ENCODE assay signal across 25 cellular contexts in the genomic region with DNA sequence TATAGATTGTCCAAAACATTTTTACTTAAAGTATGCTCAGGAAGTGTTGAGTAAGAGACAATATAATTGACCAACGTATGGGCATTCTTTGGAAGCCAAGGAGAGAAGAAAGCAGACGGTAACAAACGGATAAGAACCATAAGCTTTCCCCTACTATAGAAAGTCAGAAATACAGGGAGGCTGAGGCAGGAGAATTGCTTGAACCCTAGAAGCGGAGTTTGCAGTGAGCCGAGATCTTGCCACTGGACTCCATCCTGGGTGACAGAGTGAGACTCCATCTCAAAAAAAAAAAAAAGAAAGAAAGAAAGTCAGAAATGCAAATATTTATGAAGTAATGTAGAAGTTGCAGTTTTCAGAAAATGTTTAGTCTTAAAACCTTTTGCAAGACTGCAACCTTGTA.
"Had no signal": no experiment of that assay in that cellular context is flagged by ENCODE, and none has a peak within 500 bp of the region (broad histone marks: within the 10 kb centered on the region; RNA-seq: fewer than 3 reads in every experiment).

No MANE protein-coding gene starts in this region.

- H3K9me3 ChIP-seq: stomach, suprapubic skin, testis, thoracic aorta, thyroid gland, tibial artery, tibial nerve, transverse colon, upper lobe of left lung, upper lobe of right lung, uterus, vagina had no signal

- ATAC-seq: stimulated activated effector memory CD8-positive, alpha-beta T cell treated with anti-CD3 and anti-CD28 coated beads, Interleukin-12 subunit alpha, Interleukin-12 subunit beta, amount 100 ng/mL, for 72 hours; stimulated activated memory B cell treated with anti-CD40 and anti-IgM and Interleukin-4, amounts not matched to agents 10 μg/mL and 1 μg/mL and 100 μg/mL, for 72 hours; stimulated activated naive B cell treated with anti-CD40 and anti-IgM and Interleukin-4, amounts not matched to agents 10 μg/mL and 1 μg/mL and 100 μg/mL, for 72 hours; stimulated activated naive CD8-positive, alpha-beta T cell treated with anti-CD3 and anti-CD28 coated beads, Interleukin-15, amount 100 ng/mL, for 72 hours; stimulated activated naive CD8-positive, alpha-beta T cell treated with anti-CD3 and anti-CD28 coated beads, Interleukin-15, Interleukin-2, amounts not matched to agents 100 U/mL and 50 U/mL, for 24 hours; upper lobe of right lung had no signal

- DNase-seq: stimulated activated CD4-positive, alpha-beta T cell treated with anti-CD3 and anti-CD28 coated beads, Interleukin-2, amount 100 ng/mL, for 48 hours; stimulated activated CD4-positive, alpha-beta T cell treated with anti-CD3 and anti-CD28 coated beads, Interleukin-4, amount 100 ng/mL, for 1 hour; stimulated activated CD4-positive, alpha-beta T cell treated with anti-CD3 and anti-CD28 coated beads, Interleukin-4, amount 100 ng/mL, for 24 hours; stimulated activated CD4-positive, alpha-beta T cell treated with anti-CD3 and anti-CD28 coated beads, Interleukin-4, amount 100 ng/mL, for 4 hours; stimulated activated CD8-positive, alpha-beta memory T cell treated with anti-CD3 and anti-CD28 coated beads, Interleukin-4, amount 100 ng/mL, for 48 hours; stimulated activated naive B cell treated with anti-CD40 and anti-IgM and Interleukin-4, amounts not matched to agents 10 μg/mL and 1 μg/mL and 100 μg/mL, for 72 hours; stimulated activated naive CD4-positive, alpha-beta T cell; stimulated activated naive CD4-positive, alpha-beta T cell treated with Interleukin-2 at 50 U/mL for 16 hours; stimulated activated naive CD8-positive, alpha-beta T cell treated with anti-CD3 and anti-CD28 coated beads, Interleukin-15, amount 100 ng/mL, for 72 hours; stimulated activated naive CD8-positive, alpha-beta T cell treated with anti-CD3 and anti-CD28 coated beads, Interleukin-15, Interleukin-2, amounts not matched to agents 100 U/mL and 50 U/mL, for 24 hours; stomach; substantia nigra; testis; thyroid gland; tibial artery; transverse colon; upper lobe of left lung; upper lobe of right lung; uterus had no signal

- H3K27ac ChIP-seq: stomach, suprapubic skin, testis, thoracic aorta, thyroid gland, tibial artery, tibial nerve, transverse colon, upper lobe of left lung, upper lobe of right lung, uterus, vagina had no signal

- H3K4me1 ChIP-seq: testis, thyroid gland, vagina had no signal

- H3K36me3 ChIP-seq: stomach, suprapubic skin, thoracic aorta, thyroid gland, tibial artery, tibial nerve, transverse colon, upper lobe of left lung, upper lobe of right lung, uterus, vagina had no signal

- H3K27me3 ChIP-seq: stomach, testis, thyroid gland, tibial artery, tibial nerve, transverse colon, upper lobe of left lung, upper lobe of right lung, uterus, vagina had no signal

- H3K4me3 ChIP-seq: stomach, suprapubic skin, testis, thoracic aorta, thyroid gland, tibial artery, tibial nerve, transverse colon, upper lobe of left lung, upper lobe of right lung, uterus, vagina had no signal
